Comparison of ENCODE assay signal across 8 cellular contexts in the genomic region with DNA sequence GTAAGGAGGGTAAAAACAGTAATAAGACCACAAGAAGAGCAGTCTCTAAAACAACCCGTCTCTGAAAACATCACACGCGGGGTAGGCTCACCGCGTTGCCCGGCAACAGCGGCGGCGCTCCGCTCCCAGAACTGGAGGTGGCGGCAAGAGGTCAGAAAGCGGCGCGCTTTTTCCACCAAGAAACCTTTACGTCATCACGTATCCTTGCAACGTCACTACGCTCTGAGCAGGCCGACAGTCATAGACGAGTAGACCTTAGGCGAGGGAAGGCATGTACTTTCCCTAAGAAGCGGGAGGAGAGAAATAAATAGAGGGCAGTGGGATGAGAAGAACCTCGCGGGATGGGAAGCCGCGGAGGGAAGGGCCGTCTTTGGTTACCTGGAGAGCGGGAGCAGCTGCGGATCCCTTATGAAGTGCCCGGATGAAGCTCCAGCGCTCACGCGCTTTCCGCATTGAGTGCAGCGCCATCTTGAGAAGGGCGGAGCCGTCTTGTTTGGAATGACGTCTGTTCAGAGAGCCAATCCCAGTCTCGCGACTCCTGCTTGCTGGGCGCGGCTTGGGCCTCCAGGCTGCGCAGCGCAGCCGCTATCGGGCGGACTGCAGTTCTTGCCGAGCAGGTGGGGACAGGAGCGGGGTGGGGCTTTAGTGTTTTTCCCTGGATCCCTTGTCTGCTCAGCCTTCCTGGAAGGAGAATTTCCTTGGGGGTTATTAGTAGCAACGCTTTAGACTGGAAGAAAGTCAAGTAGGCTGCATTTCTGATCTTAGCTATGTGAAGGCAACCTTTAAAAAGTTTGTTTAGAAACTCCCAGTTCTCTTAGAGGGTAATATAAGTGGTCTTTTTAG. TPM values are rescaled to one million over a fixed set of nuclear protein-coding genes. Genes with fewer than 3 reads are reported as not detected.
DNase-seq lines count a peak whose midpoint lies in the region; ATAC-seq, FAIRE-seq and TF ChIP-seq lines count a peak whose summit lies in the region.

Gene WARS2 (minus strand): TSS at position 477 of the 843 bp plus-strand sequence. CDS start 9 bp downstream, at position 468.

- H3K4me1 Mint-ChIP-seq in T-helper 17 cell = peaks cover 18% of the 10 kb centered on the region

- H3K36me3 ChIP-seq in right atrium auricular region (no peaks in the 10 kb centered on the region), psoas muscle (ENCODE audit: insufficient read depth in 1 of 2, low read depth in 1 of 2) (peaks cover 0 to 5% of the 10 kb centered on the region in 2 donors)

- TF ChIP-seq CTCF in right atrium auricular region (IDR thresholded peaks at IDR 0.05) = peak in 1 of 2 donors; percentile 21
- peak; percentile 5 for TF ChIP-seq CTCF in psoas muscle (IDR thresholded peaks at IDR 0.05)

- no peaks in the 10 kb centered on the region for H3K27me3 Mint-ChIP-seq in T-helper 17 cell

- peak within 1 kb of the TSS; percentile 99 for H3K27ac ChIP-seq in angular gyrus (ENCODE audit: low read depth, low read length)
- H3K27ac ChIP-seq in right atrium auricular region = peak within 1 kb of the TSS; percentile 95 to 97
- peak within 1 kb of the TSS; percentile 99 for H3K27ac ChIP-seq in psoas muscle

- intact Hi-C loops in psoas muscle (cut with DNase I) = no loop called here

- peak within 1 kb of the TSS; percentile 47 to 65 for H3K4me3 ChIP-seq in right atrium auricular region
- H3K4me3 ChIP-seq in psoas muscle = peak within 1 kb of the TSS; percentile 78

- 0 to 1% (median 0%) methylated on average over 50 of the region's 50 CpGs for WGBS in psoas muscle, 3 donors

- H3K4me1 ChIP-seq in right atrium auricular region (peaks cover 0 to 33% of the 10 kb centered on the region in 2 donors), psoas muscle (peaks cover 31% of the 10 kb centered on the region)

- no peak within 1 kb of the TSS for H3K27ac Mint-ChIP-seq in T-helper 17 cell

- no peak within 1 kb of the TSS for H3K4me3 Mint-ChIP-seq in T-helper 17 cell

- peak; percentile 70 for FAIRE-seq in urothelium cell line (lab: Jason Lieb, UNC)

- ATAC-seq in GM18499 (IDR thresholded peaks at IDR 0.05; ENCODE audit: insufficient read depth, unreplicated experiment) = peak; percentile 83
- peak; percentile 93 for ATAC-seq in HG02938 (IDR thresholded peaks at IDR 0.05; ENCODE audit: unreplicated experiment)
- ATAC-seq in T-helper 17 cell = peak; percentile 86
- ATAC-seq in psoas muscle = peak; percentile 99

- H3K36me3 Mint-ChIP-seq in T-helper 17 cell (ENCODE audit: low read depth) = peaks cover 2% of the 10 kb centered on the region

- H3K9me3 ChIP-seq in T-helper 17 cell (ENCODE audit: control insufficient read depth, low read length, poor library complexity, severe bottlenecking) (no peaks in the 10 kb centered on the region), right atrium auricular region (no peaks in the 10 kb centered on the region), psoas muscle (no peaks in the 10 kb centered on the region)

- DNase-seq in NCI-H1694 treated with DMSO at 0.1 percent for 48 hours (lab: John Stamatoyannopoulos, UW) = peak; percentile 99
- peak; percentile 81 to 89 (median 86) for DNase-seq in T-helper 17 cell
- peak; percentile 99 for DNase-seq in right atrium auricular region (ENCODE audit: low spot score)
- DNase-seq in psoas muscle = peak; percentile 94 to 97
- peak; percentile 97 for DNase-seq in urothelium cell line (ENCODE audit: low spot score)

- H3K27me3 ChIP-seq in right atrium auricular region (no peaks in the 10 kb centered on the region), psoas muscle (ENCODE audit: insufficient read depth in 3 of 3, low read length in 2 of 3) (no peaks in the 10 kb centered on the region)

RNA-seq across cellular contexts. Expression of gene WARS2, which starts in this region (rescaled TPM):
- 10 to 100 TPM; 30.3 to 31.1 TPM for total RNA-seq in T-helper 17 cell
- 10 to 100 TPM in 1 of 2 donors, 1 to 10 TPM in 1; 9.5 to 13.2 TPM for total RNA-seq in right atrium auricular region
- 10 to 100 TPM in 3 of 4 donors, 1 to 10 TPM in 1; 7.7 to 10.8 (median 10.6) TPM for total RNA-seq in psoas muscle
- 1 to 10 TPM; 3.4 to 7.8 (median 3.6) TPM for polyA plus RNA-seq in psoas muscle

Comparison
In these comparisons a context has a peak if more than half of its experiments do, and no peak if none do; other contexts are left out.
1. Peak in every context shown above with its lines: DNase-seq, ATAC-seq, H3K4me3 ChIP-seq and H3K27ac ChIP-seq.